ENCODE assay signal across 8 cellular contexts in the genomic region with DNA sequence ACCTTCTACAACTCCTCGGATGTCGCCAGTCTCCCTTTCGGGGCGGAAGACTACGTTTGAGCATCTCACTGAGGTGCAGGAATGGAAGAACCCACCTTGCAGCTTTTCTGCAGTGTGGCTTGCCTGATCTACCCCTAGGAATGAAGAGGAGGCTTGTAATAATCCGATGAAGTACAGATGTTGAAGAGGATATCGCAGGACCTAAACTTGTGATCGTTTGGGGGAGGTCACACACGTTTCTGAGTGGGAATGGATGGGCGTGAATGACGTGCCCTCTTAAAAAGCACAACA. TPM values are rescaled to one million over a fixed set of nuclear protein-coding genes. Genes with fewer than 3 reads are reported as not detected.
DNase-seq lines count a peak whose midpoint lies in the region; ATAC-seq and TF ChIP-seq lines count a peak whose summit lies in the region.

No MANE protein-coding gene starts in this region.

- H3K4me3 ChIP-seq in GM12864 (ENCODE audit: low read depth, low read length) (peak overlapping the region; percentile 98), kidney epithelial cell (ENCODE audit: low read depth, low read length) (peak overlapping the region; percentile 88), thyroid gland (replicated peaks in 1 of 3) (peak overlapping the region; percentile 3 to 73 (median 26))

- POLR2A ChIA-PET in activated naive CD8-positive, alpha-beta T cell treated with anti-CD3 and anti-CD28 coated beads, Interleukin-2, amount 10 ng/mL, durations not matched to agents 7 days and 5 days (lab: Charles Lee): interaction anchor here (0.7 to 1.6 kb wide), 5 partner anchors 16 to 302 kb away, joined by 3 to 5 read pairs (median 4); no protein-coding TSS in a partner anchor

- H3K27me3 Mint-ChIP-seq in activated naive CD8-positive, alpha-beta T cell treated with anti-CD3 and anti-CD28 coated beads, Interleukin-2, amount 10 ng/mL, durations not matched to agents 7 days and 5 days: no peaks in the 10 kb centered on the region

- DNase-seq in GM12864 (ENCODE audit: low read depth): no peak
- no peak for DNase-seq in activated naive CD8-positive, alpha-beta T cell treated with anti-CD3 and anti-CD28 coated beads, Interleukin-2, amount 10 ng/mL, durations not matched to agents 7 days and 5 days
- no peak for DNase-seq in kidney epithelial cell (ENCODE audit: low read depth)
- no peak for DNase-seq in thyroid gland
- no peak for DNase-seq in epidermal melanocyte (ENCODE audit: insufficient read length, low spot score)
- no peak for DNase-seq in HPDE6-E6E7 (ENCODE audit: extremely low spot score)
- DNase-seq in stimulated activated naive CD4-positive, alpha-beta T cell treated with Interleukin-2 at 50 U/mL for 16 hours (lab: John Stamatoyannopoulos, UW): no peak

- no peak for TF ChIP-seq POLR2A in thyroid gland (IDR thresholded peaks at IDR 0.05)

- intact Hi-C loops in thyroid gland (cut with DNase I): no loop called here

- no peaks in the 10 kb centered on the region for H3K9me3 Mint-ChIP-seq in activated naive CD8-positive, alpha-beta T cell treated with anti-CD3 and anti-CD28 coated beads, Interleukin-2, amount 10 ng/mL, durations not matched to agents 7 days and 5 days

- H3K27me3 ChIP-seq in kidney epithelial cell (ENCODE audit: control insufficient read depth, insufficient read depth, low read length) (no peaks in the 10 kb centered on the region), thyroid gland (no peaks in the 10 kb centered on the region)

- H3K9me3 ChIP-seq in thyroid gland: no peaks in the 10 kb centered on the region

- peaks cover 46% of the 10 kb centered on the region for H3K4me1 Mint-ChIP-seq in activated naive CD8-positive, alpha-beta T cell treated with anti-CD3 and anti-CD28 coated beads, Interleukin-2, amount 10 ng/mL, durations not matched to agents 7 days and 5 days

- no peak for TF ChIP-seq CTCF in GM12864 (IDR thresholded peaks at IDR 0.05; ENCODE audit: low read depth, low read length, missing control alignments)
- no peak for TF ChIP-seq CTCF in kidney epithelial cell (IDR thresholded peaks at IDR 0.05; ENCODE audit: insufficient read depth, low read length, poor library complexity, severe bottlenecking)
- TF ChIP-seq CTCF in thyroid gland (IDR thresholded peaks at IDR 0.05): peak in 1 of 6 experiments; percentile 1

- peak overlapping the region; percentile 95 to 97 (median 96) for H3K27ac ChIP-seq in thyroid gland

- H3K27ac Mint-ChIP-seq in activated naive CD8-positive, alpha-beta T cell treated with anti-CD3 and anti-CD28 coated beads, Interleukin-2, amount 10 ng/mL, durations not matched to agents 7 days and 5 days: peak overlapping the region; percentile 87

- no peaks in the 10 kb centered on the region for H3K36me3 ChIP-seq in kidney epithelial cell (ENCODE audit: control insufficient read depth, insufficient read depth, low read length)
- H3K36me3 ChIP-seq in thyroid gland: no peaks in the 10 kb centered on the region

- peaks cover 34 to 45% of the 10 kb centered on the region in 2 donors for H3K4me1 ChIP-seq in thyroid gland

- WGBS in thyroid gland, 2 donors: 0 to 1% methylated on average over 11 of the region's 11 CpGs

- peak; percentile 9 for ATAC-seq in HG03354 (IDR thresholded peaks at IDR 0.05; ENCODE audit: poor library complexity, severe bottlenecking, unreplicated experiment)
- ATAC-seq in activated naive CD8-positive, alpha-beta T cell treated with anti-CD3 and anti-CD28 coated beads, Interleukin-2, amount 10 ng/mL, durations not matched to agents 7 days and 5 days (ENCODE audit: low read depth): peak; percentile 19

- H3K36me3 Mint-ChIP-seq in activated naive CD8-positive, alpha-beta T cell treated with anti-CD3 and anti-CD28 coated beads, Interleukin-2, amount 10 ng/mL, durations not matched to agents 7 days and 5 days: peaks cover 2% of the 10 kb centered on the region

- peak overlapping the region; percentile 92 for H3K4me3 Mint-ChIP-seq in activated naive CD8-positive, alpha-beta T cell treated with anti-CD3 and anti-CD28 coated beads, Interleukin-2, amount 10 ng/mL, durations not matched to agents 7 days and 5 days

RNA-seq across cellular contexts. Expression of gene MAN1A2, which starts 0.5 kb away (rescaled TPM):
- total RNA-seq in activated naive CD8-positive, alpha-beta T cell treated with anti-CD3 and anti-CD28 coated beads, Interleukin-2, amount 10 ng/mL, durations not matched to agents 7 days and 5 days: 10 to 100 TPM; 36.1 to 43.2 TPM
- total RNA-seq in kidney epithelial cell (22.0 and 27.5 TPM in 2 replicates), thyroid gland (10 to 100 TPM; 55.0 to 84.2 (median 79.8) TPM)

Comparison
In these comparisons a context has a peak if more than half of its experiments do, and no peak if none do; other contexts are left out.
1. H3K4me3 ChIP-seq: peak in every context shown above with its lines; median percentile 98 in GM12864; 88 in kidney epithelial cell; 26 in thyroid gland.